In genomic region chr7:138515001-138515528, GRCh38 we compare ENCODE assay signal across 13 cellular contexts. TPM values are rescaled to one million over a fixed set of nuclear protein-coding genes. Genes with fewer than 3 reads are reported as not detected.
DNase-seq lines count a peak whose midpoint lies in the region; ATAC-seq and TF ChIP-seq lines count a peak whose summit lies in the region.
"Had no signal": no experiment of that assay in that cellular context is flagged by ENCODE, and none has a peak within 500 bp of the region (broad histone marks: within the 10 kb centered on the region; RNA-seq: fewer than 3 reads in every experiment).

No MANE protein-coding gene starts in this region.

- H3K36me3 ChIP-seq in OCI-LY1 (ENCODE audit: insufficient read depth, low read length) (peaks cover 67% of the 10 kb centered on the region), breast epithelium (no peaks in the 10 kb centered on the region)

- no peaks in the 10 kb centered on the region for H4K20me1 ChIP-seq in OCI-LY1 (ENCODE audit: insufficient read depth, low read length)

- no peaks in the 10 kb centered on the region for H3K27me3 Mint-ChIP-seq in activated T-cell treated with anti-CD3 and anti-CD28 coated beads, Interleukin-2, amount 50 U/mL, for 72 hours (ENCODE audit: low read depth)
- no peaks in the 10 kb centered on the region for H3K27me3 Mint-ChIP-seq in activated T-cell treated with anti-CD3 and anti-CD28 coated beads, Interleukin-2, amount 50 U/mL, for 4 hours (ENCODE audit: low read depth)
- H3K27me3 Mint-ChIP-seq: activated T-helper 17 cell treated with anti-CD3 and anti-CD28 coated beads, Interleukin-2, amount 50 U/mL, for 72 hours had no signal

- H3K4me3 Mint-ChIP-seq in activated T-cell treated with anti-CD3 and anti-CD28 coated beads, Interleukin-2, amount 50 U/mL, for 72 hours, result no peak overlapping the region
- no peak overlapping the region for H3K4me3 Mint-ChIP-seq in activated T-cell treated with anti-CD3 and anti-CD28 coated beads, Interleukin-2, amount 50 U/mL, for 4 hours
- H3K4me3 Mint-ChIP-seq: activated T-helper 17 cell treated with anti-CD3 and anti-CD28 coated beads, Interleukin-2, amount 50 U/mL, for 72 hours had no signal

- H3K4me3 ChIP-seq in OCI-LY1 (ENCODE audit: low read depth, low read length, poor library complexity, severe bottlenecking) (no peak overlapping the region), breast epithelium (no peak overlapping the region)

- H3F3A ChIP-seq in OCI-LY1 (ENCODE audit: insufficient read depth, low read length), result no peaks in the 10 kb centered on the region

- peak overlapping the region; percentile 36 for H3K27ac Mint-ChIP-seq in activated T-cell treated with anti-CD3 and anti-CD28 coated beads, Interleukin-2, amount 50 U/mL, for 72 hours
- H3K27ac Mint-ChIP-seq: activated T-helper 17 cell treated with anti-CD3 and anti-CD28 coated beads, Interleukin-2, amount 50 U/mL, for 72 hours had no signal

- H3K27me3 ChIP-seq in OCI-LY1 (ENCODE audit: insufficient read depth, low read length) (no peaks in the 10 kb centered on the region), breast epithelium (no peaks in the 10 kb centered on the region)

- peaks cover 0 to 2% of the 10 kb centered on the region in 2 donors for H3K9me3 Mint-ChIP-seq in activated T-cell treated with anti-CD3 and anti-CD28 coated beads, Interleukin-2, amount 50 U/mL, for 72 hours
- no peaks in the 10 kb centered on the region for H3K9me3 Mint-ChIP-seq in activated T-cell treated with anti-CD3 and anti-CD28 coated beads, Interleukin-2, amount 50 U/mL, for 4 hours
- H3K9me3 Mint-ChIP-seq: activated T-helper 17 cell treated with anti-CD3 and anti-CD28 coated beads, Interleukin-2, amount 50 U/mL, for 72 hours had no signal

- H3K27ac ChIP-seq in OCI-LY1 (ENCODE audit: low read depth, low read length, poor library complexity, severe bottlenecking), result peak overlapping the region; percentile 42
- no peak overlapping the region for H3K27ac ChIP-seq in breast epithelium

- H3K9me2 ChIP-seq in OCI-LY1 (ENCODE audit: low read depth, low read length), result no peaks in the 10 kb centered on the region

- intact Hi-C loops in breast epithelium (cut with DNase I; ENCODE audit: low total_unique reads), result no loop called here

- no peak for TF ChIP-seq POLR2A in breast epithelium (IDR thresholded peaks at IDR 0.05)

- peaks cover 11% of the 10 kb centered on the region; the same call in 1 of the 2 replicates for H3K9me3 ChIP-seq in OCI-LY1 (ENCODE audit: low read length)
- H3K9me3 ChIP-seq in breast epithelium, result peaks cover 0 to 7% of the 10 kb centered on the region in 2 donors

- no peak overlapping the region for H2AFZ ChIP-seq in OCI-LY1 (ENCODE audit: low read length)

- TF ChIP-seq CTCF in OCI-LY1 (IDR thresholded peaks at IDR 0.05; ENCODE audit: low read length) (no peak), breast epithelium (IDR thresholded peaks at IDR 0.05) (no peak)

- H3K4me2 ChIP-seq in OCI-LY1 (ENCODE audit: low read length), result peak overlapping the region; percentile 10; the same call in 1 of the 2 replicates

- H3K36me3 Mint-ChIP-seq in activated T-cell treated with anti-CD3 and anti-CD28 coated beads, Interleukin-2, amount 50 U/mL, for 72 hours (ENCODE audit: insufficient read depth in 2 of 2), result peaks cover 26 to 52% of the 10 kb centered on the region in 2 donors
- peaks cover 67% of the 10 kb centered on the region for H3K36me3 Mint-ChIP-seq in activated T-cell treated with anti-CD3 and anti-CD28 coated beads, Interleukin-2, amount 50 U/mL, for 4 hours (ENCODE audit: insufficient read depth)

- H3K79me2 ChIP-seq in OCI-LY1 (ENCODE audit: insufficient read depth, low read length), result no peaks in the 10 kb centered on the region

- H3K4me1 Mint-ChIP-seq in activated T-cell treated with anti-CD3 and anti-CD28 coated beads, Interleukin-2, amount 50 U/mL, for 72 hours (ENCODE audit: low read depth), result no peaks in the 10 kb centered on the region
- peaks cover 3% of the 10 kb centered on the region for H3K4me1 Mint-ChIP-seq in activated T-cell treated with anti-CD3 and anti-CD28 coated beads, Interleukin-2, amount 50 U/mL, for 4 hours (ENCODE audit: low read depth)

- no peak for DNase-seq in activated T-cell treated with anti-CD3 and anti-CD28 coated beads, Interleukin-2, amount 50 U/mL, for 72 hours
- DNase-seq in activated T-cell treated with anti-CD3 and anti-CD28 coated beads for 4 hours, result no peak
- no peak for DNase-seq in CD1c-positive myeloid dendritic cell (ENCODE audit: extremely low spot score)
- no peak for DNase-seq in GDM1 (lab: John Stamatoyannopoulos, UW)
- DNase-seq in breast epithelium (ENCODE audit: low spot score in 2 of 2), result no peak
- DNase-seq in activated T-cell treated with anti-CD3 and anti-CD28 coated beads, Interleukin-2, amount 50 U/mL, for 4 hours, result no peak
- DNase-seq: DMS 273 treated with DMSO at 0.1 percent for 48 hours; NCI-H2081; RPMI8226; stimulated activated CD4-positive, alpha-beta T cell treated with anti-CD3 and anti-CD28 coated beads, Interleukin-4, amount 100 ng/mL, for 4 hours had no signal

- no peak for ATAC-seq in activated T-cell treated with anti-CD3 and anti-CD28 coated beads, Interleukin-2, amount 50 U/mL, for 72 hours (replicated peaks in 1 of 2)
- ATAC-seq in HG02943 (IDR thresholded peaks at IDR 0.05; ENCODE audit: low read depth, unreplicated experiment), result peak; percentile 65
- ATAC-seq in activated T-cell treated with anti-CD3 and anti-CD28 coated beads, Interleukin-2, amount 50 U/mL, for 4 hours, result no peak
- ATAC-seq: activated T-helper 17 cell treated with anti-CD3 and anti-CD28 coated beads, Interleukin-2, amount 50 U/mL, for 72 hours had no signal

- peaks cover 19% of the 10 kb centered on the region for H3K4me1 ChIP-seq in OCI-LY1 (ENCODE audit: insufficient read depth, low read length, severe bottlenecking)
- H3K4me1 ChIP-seq in breast epithelium, result no peaks in the 10 kb centered on the region

- H3K9ac ChIP-seq in OCI-LY1 (ENCODE audit: low read length), result no peak overlapping the region

RNA-seq across cellular contexts. Expression of gene TRIM24, which starts 55.0 kb away (rescaled TPM):
- total RNA-seq in activated T-cell treated with anti-CD3 and anti-CD28 coated beads, Interleukin-2, amount 50 U/mL, for 72 hours, result 10 to 100 TPM; 16.2 to 18.1 TPM
- 10 to 100 TPM; 15.0 to 28.1 (median 17.7) TPM for total RNA-seq in breast epithelium
- total RNA-seq in activated T-cell treated with anti-CD3 and anti-CD28 coated beads, Interleukin-2, amount 50 U/mL, for 4 hours, result 10 to 100 TPM; 13.6 to 15.3 (median 14.1) TPM
